21 cellular contexts compared by ENCODE assay signal in the genomic region with DNA sequence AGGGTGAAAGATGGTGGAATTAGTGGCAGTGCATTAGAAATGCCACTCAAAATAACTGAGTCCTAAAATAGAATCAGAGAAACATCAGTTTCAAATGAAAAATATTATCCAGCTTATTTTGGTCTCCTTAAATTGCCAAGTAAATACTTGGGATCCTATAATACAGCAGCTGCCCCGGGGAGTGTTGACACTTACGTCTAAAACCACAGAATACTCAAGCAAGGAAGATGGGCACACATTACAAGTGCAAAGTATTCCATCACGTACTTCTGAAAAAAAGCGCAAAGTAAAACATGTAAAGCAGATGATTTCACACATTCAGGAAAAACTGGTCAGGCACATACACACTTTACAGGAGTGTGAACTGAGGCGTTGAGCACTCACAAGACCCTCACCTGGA.
A peak's percentile ranks its signal among the peaks of the same experiment; 100 is the strongest.
DNase-seq lines count a peak whose midpoint lies in the region; TF ChIP-seq lines count a peak whose summit lies in the region.
"Had no signal": no experiment of that assay in that cellular context is flagged by ENCODE, and none has a peak within 500 bp of the region (broad histone marks: within the 10 kb centered on the region; RNA-seq: fewer than 3 reads in every experiment).

No MANE protein-coding gene starts in this region.

- no peak overlapping the region for H3K4me3 ChIP-seq in epithelial cell of esophagus (ENCODE audit: low read length)
- H3K4me3 ChIP-seq: BLaER1, GM12878, K562 had no signal

- TF ChIP-seq CTCF in epithelial cell of esophagus (IDR thresholded peaks at IDR 0.05; ENCODE audit: insufficient read depth, low read depth, low read length, missing control alignments), result no peak

- DNase-seq in NCI-H2227 treated with DMSO at 0.1 percent for 48 hours (lab: John Stamatoyannopoulos, UW) (peak; percentile 10), NCI-H2227 (lab: John Stamatoyannopoulos, UW; ENCODE audit: unreplicated experiment) (no peak), NCI-H2029 (lab: John Stamatoyannopoulos, UW) (peak; percentile 48), epithelial cell of esophagus (ENCODE audit: low read depth) (peak; percentile 25), NCI-H446 (lab: John Stamatoyannopoulos, UW) (no peak), NCI-H510A treated with DMSO at 0.1 percent for 48 hours (lab: John Stamatoyannopoulos, UW) (no peak), cortex of kidney (lab: John Stamatoyannopoulos, UW) (no peak)
- DNase-seq: CD4-positive, alpha-beta T cell; COR-L47; DND-41; H7; MM.1S; NCI-H1048; NCI-H1436 treated with DMSO at 0.1 percent for 48 hours; NCI-H526 treated with DMSO at 0.1 percent for 48 hours; NK-92 treated with Interleukin-12 subunit alpha and Interleukin-12 subunit beta, amount 100 ng/mL, for 24 hours; SIG-M5; SK-N-SH had no signal

Comparison
In these comparisons a context has a peak if more than half of its experiments do, and no peak if none do; other contexts are left out.
1. DNase-seq: peak in NCI-H2227 treated with DMSO at 0.1 percent for 48 hours (single experiment), NCI-H2029 (single experiment) and epithelial cell of esophagus (single experiment); none in NCI-H2227 (single experiment), NCI-H446 (0 of 2), NCI-H510A treated with DMSO at 0.1 percent for 48 hours (single experiment) and cortex of kidney (single experiment).